1 cellular context compared by ENCODE assay signal in the genomic region with DNA sequence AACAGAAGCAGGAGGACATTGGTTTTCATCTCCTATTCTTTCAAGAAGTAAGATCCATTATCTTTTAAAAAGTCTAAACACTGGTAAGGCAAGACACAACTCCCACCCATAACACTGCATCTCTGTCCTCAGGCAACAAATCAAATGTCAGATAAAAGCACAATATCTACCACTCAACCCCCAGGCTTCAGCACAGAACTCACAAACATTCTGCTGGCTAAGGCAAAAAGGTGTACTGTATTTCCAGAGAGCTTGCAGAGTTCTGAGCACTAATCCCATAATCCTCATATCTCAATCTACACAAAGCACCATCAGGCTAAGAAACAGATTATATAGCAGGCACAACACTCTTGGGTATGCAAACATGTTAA.
TF ChIP-seq lines count a peak whose summit lies in the region.

No MANE protein-coding gene starts in this region.

TF ChIP-seq in K562, 482 proteins besides CTCF, POLR2A, EP300 and RAD21 (continued from another document and continues in another):
- TF ChIP-seq HMBOX1 (IDR thresholded peaks at IDR 0.05) (no peak), ZNF511 (CRISPR knock-in tag; IDR thresholded peaks at IDR 0.05) (no peak), ELF1 (tag; IDR thresholded peaks at IDR 0.05) (no peak), ZNF444 (CRISPR knock-in tag; IDR thresholded peaks at IDR 0.05) (no peak), ZNF764 (CRISPR knock-in tag; IDR thresholded peaks at IDR 0.05; ENCODE audit: low read depth) (no peak), CBX8 (IDR thresholded peaks at IDR 0.05; ENCODE audit: borderline replicate concordance, extremely low read depth, low read depth, low read length, poor library complexity, severe bottlenecking) (no peak), CC2D1A (IDR thresholded peaks at IDR 0.05) (no peak), RCOR1 (IDR thresholded peaks at IDR 0.05; ENCODE audit: borderline replicate concordance in 1 of 2, low read depth in 2 of 2, low read length in 2 of 2) (peak in 1 of 2 experiments; percentile 64; a peak in 2 of 4 replicates), SAP30 (IDR thresholded peaks at IDR 0.05; ENCODE audit: borderline replicate concordance, insufficient read depth, low read depth, low read length, poor library complexity, severe bottlenecking) (no peak), SRSF1 (IDR thresholded peaks at IDR 0.05; ENCODE audit: low read depth, low read length) (no peak), KLF6 (CRISPR knock-in tag; IDR thresholded peaks at IDR 0.05; ENCODE audit: borderline replicate concordance) (no peak), E2F8 (IDR thresholded peaks at IDR 0.05; ENCODE audit: low read depth, partially characterized antibody) (no peak), GTF2E2 (tag; IDR thresholded peaks at IDR 0.05) (no peak), DPF2 (IDR thresholded peaks at IDR 0.05) (peak; percentile 59), MAFG (tag; conservative IDR thresholded peaks at IDR 0.05) (peak; percentile 42; the same call in 1 of the 2 replicates), NCOR1 (IDR thresholded peaks at IDR 0.05) (peak; percentile 43), ZNF12 (CRISPR knock-in tag; IDR thresholded peaks at IDR 0.05) (no peak), TAF1 (IDR thresholded peaks at IDR 0.05; ENCODE audit: control insufficient read depth, extremely low read depth, insufficient read depth, low read length, severe bottlenecking) (no peak), PHB2 (IDR thresholded peaks at IDR 0.05; ENCODE audit: low read depth) (no peak), DACH1 (IDR thresholded peaks at IDR 0.05; ENCODE audit: partially characterized antibody) (no peak), PCBP2 (IDR thresholded peaks at IDR 0.05; ENCODE audit: low read depth, low read length, poor library complexity, severe bottlenecking) (no peak), GTF2F1 (IDR thresholded peaks at IDR 0.05; ENCODE audit: low read depth, low read length) (no peak), CHD4 (IDR thresholded peaks at IDR 0.05; ENCODE audit: insufficient read depth, insufficient replicate concordance, low read depth, low read length, poor library complexity, severe bottlenecking) (no peak), YBX1 (IDR thresholded peaks at IDR 0.05) (no peak), ZNF695 (CRISPR knock-in tag; IDR thresholded peaks at IDR 0.05) (no peak), ZNF431 (CRISPR knock-in tag; IDR thresholded peaks at IDR 0.05) (no peak), TRIM28 (IDR thresholded peaks at IDR 0.05) (no peak), FUS (optimal IDR thresholded peaks at IDR 0.05; ENCODE audit: low read depth, low read length) (no peak), ILK (tag; IDR thresholded peaks at IDR 0.05; ENCODE audit: borderline replicate concordance, low read depth) (no peak), SIN3A (IDR thresholded peaks at IDR 0.05; ENCODE audit: borderline replicate concordance in 2 of 2, control insufficient read depth in 1 of 2, low read depth in 2 of 2, low read length in 2 of 2) (no peak), ZNF316 (IDR thresholded peaks at IDR 0.05) (peak; percentile 48), U2AF2 (optimal IDR thresholded peaks at IDR 0.05; ENCODE audit: low read depth, low read length) (no peak), HMGXB4 (CRISPR knock-in tag; IDR thresholded peaks at IDR 0.05) (no peak), CREM (IDR thresholded peaks at IDR 0.05; ENCODE audit: low read depth) (no peak), DIDO1 (tag; IDR thresholded peaks at IDR 0.05; ENCODE audit: low read depth) (no peak), ZNF644 (tag; IDR thresholded peaks at IDR 0.05; ENCODE audit: low read depth) (no peak), ZKSCAN8 (CRISPR knock-in tag; IDR thresholded peaks at IDR 0.05) (no peak), ZNF609 (CRISPR knock-in tag; IDR thresholded peaks at IDR 0.05; ENCODE audit: borderline replicate concordance) (no peak), ZNF586 (CRISPR knock-in tag; conservative IDR thresholded peaks at IDR 0.05) (no peak), SNRNP70 (optimal IDR thresholded peaks at IDR 0.05; ENCODE audit: low read depth, low read length) (no peak), NFRKB (IDR thresholded peaks at IDR 0.05; ENCODE audit: low read depth) (no peak), ZNF184 (CRISPR knock-in tag; IDR thresholded peaks at IDR 0.05) (no peak), MEIS2 (IDR thresholded peaks at IDR 0.05; ENCODE audit: partially characterized antibody) (peak; percentile 87), SMAD1 (IDR thresholded peaks at IDR 0.05; ENCODE audit: low read depth, low read length, partially characterized antibody) (no peak), LEF1 (IDR thresholded peaks at IDR 0.05) (peak; percentile 45; the same call in 1 of the 2 replicates), ZNF274 (IDR thresholded peaks at IDR 0.05; ENCODE audit: borderline replicate concordance, low read depth, low read length) (no peak), CBFA2T3 (IDR thresholded peaks at IDR 0.05) (peak; percentile 49; the same call in 1 of the 2 replicates), STAT6 (CRISPR knock-in tag; IDR thresholded peaks at IDR 0.05) (no peak), KAT7 (CRISPR knock-in tag; IDR thresholded peaks at IDR 0.05; ENCODE audit: borderline replicate concordance) (no peak), ZBTB1 (CRISPR knock-in tag; IDR thresholded peaks at IDR 0.05; ENCODE audit: borderline replicate concordance, low read depth) (no peak)
- TF ChIP-seq, protein P1, sequence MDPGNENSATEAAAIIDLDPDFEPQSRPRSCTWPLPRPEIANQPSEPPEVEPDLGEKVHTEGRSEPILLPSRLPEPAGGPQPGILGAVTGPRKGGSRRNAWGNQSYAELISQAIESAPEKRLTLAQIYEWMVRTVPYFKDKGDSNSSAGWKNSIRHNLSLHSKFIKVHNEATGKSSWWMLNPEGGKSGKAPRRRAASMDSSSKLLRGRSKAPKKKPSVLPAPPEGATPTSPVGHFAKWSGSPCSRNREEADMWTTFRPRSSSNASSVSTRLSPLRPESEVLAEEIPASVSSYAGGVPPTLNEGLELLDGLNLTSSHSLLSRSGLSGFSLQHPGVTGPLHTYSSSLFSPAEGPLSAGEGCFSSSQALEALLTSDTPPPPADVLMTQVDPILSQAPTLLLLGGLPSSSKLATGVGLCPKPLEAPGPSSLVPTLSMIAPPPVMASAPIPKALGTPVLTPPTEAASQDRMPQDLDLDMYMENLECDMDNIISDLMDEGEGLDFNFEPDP (CRISPR knock-in tag; IDR thresholded peaks at IDR 0.05) = no peak
- TF ChIP-seq, protein P2, sequence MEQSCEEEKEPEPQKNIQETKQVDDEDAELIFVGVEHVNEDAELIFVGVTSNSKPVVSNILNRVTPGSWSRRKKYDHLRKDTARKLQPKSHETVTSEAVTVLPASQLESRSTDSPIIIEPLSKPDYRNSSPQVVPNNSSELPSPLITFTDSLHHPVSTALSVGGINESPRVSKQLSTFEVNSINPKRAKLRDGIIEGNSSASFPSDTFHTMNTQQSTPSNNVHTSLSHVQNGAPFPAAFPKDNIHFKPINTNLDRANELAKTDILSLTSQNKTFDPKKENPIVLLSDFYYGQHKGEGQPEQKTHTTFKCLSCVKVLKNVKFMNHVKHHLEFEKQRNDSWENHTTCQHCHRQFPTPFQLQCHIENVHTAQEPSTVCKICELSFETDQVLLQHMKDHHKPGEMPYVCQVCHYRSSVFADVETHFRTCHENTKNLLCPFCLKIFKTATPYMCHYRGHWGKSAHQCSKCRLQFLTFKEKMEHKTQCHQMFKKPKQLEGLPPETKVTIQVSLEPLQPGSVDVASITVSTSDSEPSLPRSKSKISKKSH (CRISPR knock-in tag; IDR thresholded peaks at IDR 0.05) = no peak
